In genomic region chr7:147571436-147572180, GRCh38 we compare ENCODE assay signal across 20 cellular contexts.
"Had no signal": no experiment of that assay in that cellular context is flagged by ENCODE, and none has a peak within 500 bp of the region (broad histone marks: within the 10 kb centered on the region; RNA-seq: fewer than 3 reads in every experiment).

No MANE protein-coding gene starts in this region.

- H3K36me3 ChIP-seq: esophagus squamous epithelium, gastrocnemius medialis, heart right ventricle, lower lobe of right lung, suprapubic skin, tibial nerve, WERI-Rb-1 had no signal

- H3K27me3 ChIP-seq: esophagus squamous epithelium, gastrocnemius medialis, heart right ventricle, suprapubic skin, tibial nerve had no signal

- H3K27ac Mint-ChIP-seq: activated CD4-positive, alpha-beta T cell treated with anti-CD3 and anti-CD28 coated beads, Interleukin-2, amount 10 ng/mL, durations not matched to agents 7 days and 5 days; activated CD8-positive, alpha-beta T cell treated with anti-CD3 and anti-CD28 coated beads for 36 hours; activated naive CD4-positive, alpha-beta T cell treated with anti-CD3 and anti-CD28 coated beads, Interleukin-2, amount 50 U/mL, for 24 hours; activated T-helper 1 cell treated with anti-CD3 and anti-CD28 coated beads, Interleukin-12 subunit alpha, Interleukin-12 subunit beta, Interleukin-2, Interleukin-4 antibody, amounts not matched to agents 30 ng/mL and 10 ng/mL and 1 ng/mL, durations not matched to agents 14 hours and 24 hours and 36 hours; nephron; progenitor cell of endocrine pancreas; stimulated activated naive CD8-positive, alpha-beta T cell treated with anti-CD3 and anti-CD28 coated beads, Interleukin-15, Interleukin-2, amounts not matched to agents 100 ng/mL and 50 ng/mL, for 24 hours had no signal

- H3K4me1 ChIP-seq: esophagus squamous epithelium, gastrocnemius medialis, heart right ventricle, lower lobe of right lung, suprapubic skin, tibial nerve had no signal

- H3K27me3 Mint-ChIP-seq: activated CD4-positive, alpha-beta T cell treated with anti-CD3 and anti-CD28 coated beads, Interleukin-2, amount 10 ng/mL, durations not matched to agents 7 days and 5 days; activated CD8-positive, alpha-beta T cell treated with anti-CD3 and anti-CD28 coated beads for 36 hours; activated naive CD4-positive, alpha-beta T cell treated with anti-CD3 and anti-CD28 coated beads, Interleukin-2, amount 50 U/mL, for 24 hours; progenitor cell of endocrine pancreas; stimulated activated naive CD8-positive, alpha-beta T cell treated with anti-CD3 and anti-CD28 coated beads, Interleukin-15, Interleukin-2, amounts not matched to agents 100 ng/mL and 50 ng/mL, for 24 hours had no signal

- H3K36me3 Mint-ChIP-seq: activated naive CD4-positive, alpha-beta T cell treated with anti-CD3 and anti-CD28 coated beads, Interleukin-2, amount 50 U/mL, for 24 hours; brain had no signal

- H3K4me3 ChIP-seq: esophagus squamous epithelium, gastrocnemius medialis, heart right ventricle, lower lobe of right lung, suprapubic skin, tibial nerve had no signal

- H3K9me3 ChIP-seq: esophagus squamous epithelium, gastrocnemius medialis, heart right ventricle, lower lobe of right lung, suprapubic skin, tibial nerve had no signal

- H3K27ac ChIP-seq: esophagus squamous epithelium, gastrocnemius medialis, heart right ventricle, lower lobe of right lung, suprapubic skin, tibial nerve, WERI-Rb-1 had no signal

- DNase-seq: activated CD4-positive, alpha-beta T cell treated with anti-CD3 and anti-CD28 coated beads, Interleukin-2, amount 10 ng/mL, durations not matched to agents 7 days and 5 days; activated CD4-positive, CD25-positive, alpha-beta regulatory T cell treated with anti-CD3 and anti-CD28 coated beads, Interleukin-2, amount 50 U/mL, for 72 hours; activated CD8-positive, alpha-beta T cell treated with anti-CD3 and anti-CD28 coated beads for 36 hours; activated gamma-delta T cell; aorta; esophagus squamous epithelium; gastrocnemius medialis; heart right ventricle; lower lobe of right lung; stimulated activated CD4-positive, alpha-beta T cell treated with anti-CD3 and anti-CD28 coated beads, Interleukin-2, amount 100 ng/mL, for 48 hours; T-helper 1 cell; WERI-Rb-1 had no signal

- H3K4me3 Mint-ChIP-seq: activated CD4-positive, alpha-beta T cell treated with anti-CD3 and anti-CD28 coated beads, Interleukin-2, amount 10 ng/mL, durations not matched to agents 7 days and 5 days; activated CD8-positive, alpha-beta T cell treated with anti-CD3 and anti-CD28 coated beads for 36 hours; activated naive CD4-positive, alpha-beta T cell treated with anti-CD3 and anti-CD28 coated beads, Interleukin-2, amount 50 U/mL, for 24 hours; activated T-helper 1 cell treated with anti-CD3 and anti-CD28 coated beads, Interleukin-12 subunit alpha, Interleukin-12 subunit beta, Interleukin-2, Interleukin-4 antibody, amounts not matched to agents 30 ng/mL and 10 ng/mL and 1 ng/mL, durations not matched to agents 14 hours and 24 hours and 36 hours; brain; nephron; stimulated activated naive CD8-positive, alpha-beta T cell treated with anti-CD3 and anti-CD28 coated beads, Interleukin-15, Interleukin-2, amounts not matched to agents 100 ng/mL and 50 ng/mL, for 24 hours had no signal

- H3K9me3 Mint-ChIP-seq: activated T-helper 1 cell treated with anti-CD3 and anti-CD28 coated beads, Interleukin-12 subunit alpha, Interleukin-12 subunit beta, Interleukin-2, Interleukin-4 antibody, amounts not matched to agents 30 ng/mL and 10 ng/mL and 1 ng/mL, durations not matched to agents 14 hours and 24 hours and 36 hours; nephron had no signal

- H3K4me1 Mint-ChIP-seq: activated CD4-positive, alpha-beta T cell treated with anti-CD3 and anti-CD28 coated beads, Interleukin-2, amount 10 ng/mL, durations not matched to agents 7 days and 5 days; activated naive CD4-positive, alpha-beta T cell treated with anti-CD3 and anti-CD28 coated beads, Interleukin-2, amount 50 U/mL, for 24 hours had no signal
